8 cellular contexts compared by ENCODE assay signal in genomic region chrX:16712825-16713155, GRCh38. TPM values are rescaled to one million over a fixed set of nuclear protein-coding genes. Genes with fewer than 3 reads are reported as not detected.
DNase-seq lines count a peak whose midpoint lies in the region; ATAC-seq and TF ChIP-seq lines count a peak whose summit lies in the region.

No MANE protein-coding gene starts in this region.

- H3K27ac ChIP-seq in mesenchymal stem cell (ENCODE audit: low read length, poor library complexity, severe bottlenecking), result peak overlapping the region; percentile 17
- peak overlapping the region; percentile 89 for H3K27ac ChIP-seq in vagina

- H3K14ac ChIP-seq in mesenchymal stem cell (ENCODE audit: low read length in 2 of 2), result no peak overlapping the region

- H3K4me2 ChIP-seq in mesenchymal stem cell (ENCODE audit: low read length, poor library complexity, severe bottlenecking), result peak overlapping the region; percentile 72

- peak; percentile 25 for ATAC-seq in GM19372 (IDR thresholded peaks at IDR 0.05; ENCODE audit: low read depth, unreplicated experiment)
- ATAC-seq in HG03460 (IDR thresholded peaks at IDR 0.05; ENCODE audit: unreplicated experiment), result peak; percentile 27

- no peak overlapping the region for H2BK15ac ChIP-seq in mesenchymal stem cell (ENCODE audit: low read depth, poor library complexity, severe bottlenecking)

- TF ChIP-seq CTCF in AG10803 (conservative IDR thresholded peaks at IDR 0.05; ENCODE audit: low read length), result no peak
- no peak for TF ChIP-seq CTCF in cardiac fibroblast (IDR thresholded peaks at IDR 0.05; ENCODE audit: low read depth, low read length)
- TF ChIP-seq CTCF in vagina (IDR thresholded peaks at IDR 0.05), result no peak

- peaks cover 0 to 29% of the 10 kb centered on the region in 2 experiments for H3K27me3 ChIP-seq in mesenchymal stem cell (ENCODE audit: control insufficient read depth in 1 of 2, insufficient read depth in 1 of 2, low read length in 2 of 2)
- H3K27me3 ChIP-seq in vagina, result no peaks in the 10 kb centered on the region

- 33% methylated on average over 9 of the region's 10 CpGs for WGBS in mesenchymal stem cell

- H4K8ac ChIP-seq in mesenchymal stem cell (ENCODE audit: low read length), result no peak overlapping the region

- H3K9me3 ChIP-seq in mesenchymal stem cell (ENCODE audit: control insufficient read depth, low read length), result no peaks in the 10 kb centered on the region
- H3K9me3 ChIP-seq in vagina, result no peaks in the 10 kb centered on the region

- no peaks in the 10 kb centered on the region for H3K79me1 ChIP-seq in mesenchymal stem cell (replicated peaks; ENCODE audit: low read length, poor library complexity, severe bottlenecking)

- DNase-seq in AG10803 (ENCODE audit: low read depth), result no peak
- DNase-seq in cardiac fibroblast (ENCODE audit: low read depth in 2 of 2), result no peak
- no peak for DNase-seq in mesenchymal stem cell
- no peak for DNase-seq in vagina (ENCODE audit: extremely low spot score in 2 of 2)
- DNase-seq in NCI-H69 (lab: John Stamatoyannopoulos, UW), result no peak
- DNase-seq in T1000 (lab: John Stamatoyannopoulos, UW), result no peak

- H2BK12ac ChIP-seq in mesenchymal stem cell (ENCODE audit: low read length in 2 of 2), result no peak overlapping the region

- H2BK5ac ChIP-seq in mesenchymal stem cell (ENCODE audit: low read depth, low read length, poor library complexity, severe bottlenecking), result no peak overlapping the region

- peak overlapping the region; percentile 88 for H3K9ac ChIP-seq in mesenchymal stem cell (ENCODE audit: low read length)

- intact Hi-C loops in vagina (cut with DNase I), result loop anchor here (10.0 kb wide), 1 partner anchor 162 kb away; the partner anchor contains the start of gene RBBP7

- no peak overlapping the region for H2AK5ac ChIP-seq in mesenchymal stem cell (ENCODE audit: low read length, severe bottlenecking)

- peak overlapping the region; percentile 67 for H3K4me3 ChIP-seq in AG10803 (ENCODE audit: low read length)
- peak overlapping the region; percentile 63 to 66 for H3K4me3 ChIP-seq in cardiac fibroblast (replicated peaks in 1 of 2; ENCODE audit: low read depth in 2 of 2, low read length in 2 of 2)
- peak overlapping the region; percentile 76 to 85 for H3K4me3 ChIP-seq in mesenchymal stem cell (ENCODE audit: insufficient read depth in 1 of 2, low read depth in 1 of 2, low read length in 2 of 2)
- peak overlapping the region; percentile 49 to 67 for H3K4me3 ChIP-seq in vagina

- no peak overlapping the region for H3K23ac ChIP-seq in mesenchymal stem cell (ENCODE audit: low read length in 2 of 2)

- H3K4ac ChIP-seq in mesenchymal stem cell (ENCODE audit: low read depth in 1 of 2, low read length in 2 of 2), result peak overlapping the region in 1 of 2 experiments; percentile 55

- TF ChIP-seq POLR2A in vagina (IDR thresholded peaks at IDR 0.05), result no peak

- no peak overlapping the region for H4K91ac ChIP-seq in mesenchymal stem cell (ENCODE audit: low read length)

- H3K4me1 ChIP-seq in mesenchymal stem cell (ENCODE audit: control insufficient read depth, insufficient read depth, low read depth, low read length), result no peaks in the 10 kb centered on the region
- peaks cover 13% of the 10 kb centered on the region for H3K4me1 ChIP-seq in vagina

- no peak overlapping the region for H2AFZ ChIP-seq in mesenchymal stem cell (ENCODE audit: low read depth, low read length)

- H3K18ac ChIP-seq in mesenchymal stem cell (ENCODE audit: low read depth in 1 of 2, low read length in 2 of 2), result peak overlapping the region; percentile 5 to 44

- no peak overlapping the region for H2BK120ac ChIP-seq in mesenchymal stem cell (ENCODE audit: low read depth, low read length)

- H3K36me3 ChIP-seq in mesenchymal stem cell (ENCODE audit: control insufficient read depth in 1 of 2, insufficient read depth in 2 of 2, low read depth in 1 of 2, low read length in 2 of 2), result no peaks in the 10 kb centered on the region
- H3K36me3 ChIP-seq in vagina, result no peaks in the 10 kb centered on the region

RNA-seq across cellular contexts. Expression of gene CTPS2, which starts 0.3 kb away (rescaled TPM):
- 7.2 TPM for polyA plus RNA-seq in mesenchymal stem cell (2013, experiment 1 of 2)
- 7.0 TPM for polyA plus RNA-seq in mesenchymal stem cell (2013, experiment 2 of 2)
- total RNA-seq in vagina, result 20.4 TPM

RNA-seq across cellular contexts. Expression of gene SYAP1, which starts 6.6 kb away (rescaled TPM):
- polyA plus RNA-seq in mesenchymal stem cell (2013, experiment 1 of 2), result 20.9 TPM
- polyA plus RNA-seq in mesenchymal stem cell (2013, experiment 2 of 2), result 21.5 TPM
- 16.0 TPM for total RNA-seq in vagina
